14 cellular contexts compared by ENCODE assay signal in genomic region chr12:115597157-115597712, GRCh38.
DNase-seq lines count a peak whose midpoint lies in the region; ATAC-seq and TF ChIP-seq lines count a peak whose summit lies in the region.
"Had no signal": no experiment of that assay in that cellular context is flagged by ENCODE, and none has a peak within 500 bp of the region (broad histone marks: within the 10 kb centered on the region; RNA-seq: fewer than 3 reads in every experiment).

No MANE protein-coding gene starts in this region.

- H3K27ac ChIP-seq in breast epithelium (no peak overlapping the region), epithelial cell of prostate (no peak overlapping the region)
- H3K27ac ChIP-seq: BLaER1 treated with 17β-estradiol and CSF1 and Interleukin-3, amounts not matched to agents 10 nM and 100 nM had no signal

- TF ChIP-seq POLR2A in breast epithelium (IDR thresholded peaks at IDR 0.05) (no peak), NB4 (IDR thresholded peaks at IDR 0.05; ENCODE audit: extremely low read depth, insufficient read length) (no peak)

- intact Hi-C loops in MCF 10A (cut with micrococcal nuclease) = no loop called here
- intact Hi-C loops in breast epithelium (cut with DNase I; ENCODE audit: low total_unique reads) = no loop called here

- POLR2A ChIA-PET in MCF 10A (lab: Yijun Ruan, JAX) = no interaction called here

- no peak for TF ChIP-seq CTCF in MCF 10A (IDR thresholded peaks at IDR 0.05; ENCODE audit: unreplicated experiment)
- no peak for TF ChIP-seq CTCF in breast epithelium (IDR thresholded peaks at IDR 0.05)
- TF ChIP-seq CTCF in NB4 (IDR thresholded peaks at IDR 0.05; ENCODE audit: low read depth, low read length) = no peak

- H3K4me1 ChIP-seq in breast epithelium = peaks cover 0 to 2% of the 10 kb centered on the region in 2 donors

- no peak overlapping the region for H3K27ac Mint-ChIP-seq in MCF 10A (ENCODE audit: low read depth, unreplicated experiment)
- no peak overlapping the region for H3K27ac Mint-ChIP-seq in effector memory CD8-positive, alpha-beta T cell
- H3K27ac Mint-ChIP-seq: brain; stimulated activated naive CD8-positive, alpha-beta T cell treated with anti-CD3 and anti-CD28 coated beads, Interleukin-15, Interleukin-2, amounts not matched to agents 100 ng/mL and 50 ng/mL, for 24 hours; T-helper 2 cell treated with Interferon-gamma antibody and Interleukin-4, amounts not matched to agents 5 μg/mL and 100 μg/mL, for 36 hours had no signal

- H3K36me3 Mint-ChIP-seq in MCF 10A (ENCODE audit: insufficient read depth, unreplicated experiment) = no peaks in the 10 kb centered on the region
- H3K36me3 Mint-ChIP-seq in effector memory CD8-positive, alpha-beta T cell (ENCODE audit: insufficient read depth) = no peaks in the 10 kb centered on the region
- H3K36me3 Mint-ChIP-seq: brain had no signal

- H3K4me3 Mint-ChIP-seq in MCF 10A (ENCODE audit: unreplicated experiment) = no peak overlapping the region
- no peak overlapping the region for H3K4me3 Mint-ChIP-seq in effector memory CD8-positive, alpha-beta T cell
- H3K4me3 Mint-ChIP-seq: brain; stimulated activated naive CD8-positive, alpha-beta T cell treated with anti-CD3 and anti-CD28 coated beads, Interleukin-15, Interleukin-2, amounts not matched to agents 100 ng/mL and 50 ng/mL, for 24 hours; T-helper 2 cell treated with Interferon-gamma antibody and Interleukin-4, amounts not matched to agents 5 μg/mL and 100 μg/mL, for 36 hours had no signal

- no peaks in the 10 kb centered on the region for H3K36me3 ChIP-seq in breast epithelium
- H3K36me3 ChIP-seq: BLaER1 treated with 17β-estradiol and CSF1 and Interleukin-3, amounts not matched to agents 10 nM and 100 nM had no signal

- DNase-seq in MCF 10A (ENCODE audit: unreplicated experiment) (peak; percentile 83), breast epithelium (ENCODE audit: low spot score in 2 of 2) (no peak), NB4 (ENCODE audit: low read depth) (peak; percentile 66), epithelial cell of prostate (ENCODE audit: low read depth, low spot score) (peak; percentile 57), NCI-H510A treated with DMSO at 0.1 percent for 48 hours (lab: John Stamatoyannopoulos, UW) (no peak), UCSD-AML1 (lab: John Stamatoyannopoulos, UW; ENCODE audit: unreplicated experiment) (no peak)
- DNase-seq in effector memory CD8-positive, alpha-beta T cell = no peak
- DNase-seq: activated CD8-positive, alpha-beta memory T cell treated with anti-CD3 and anti-CD28 coated beads, Interleukin-2, amount 50 U/mL, for 48 hours; erythroblast had no signal

- no peaks in the 10 kb centered on the region for H3K4me1 Mint-ChIP-seq in MCF 10A (ENCODE audit: insufficient read depth, unreplicated experiment)
- H3K4me1 Mint-ChIP-seq in effector memory CD8-positive, alpha-beta T cell (ENCODE audit: low read depth in 2 of 2) = no peaks in the 10 kb centered on the region

- H3K9me3 Mint-ChIP-seq in MCF 10A (ENCODE audit: unreplicated experiment) = peaks cover 6% of the 10 kb centered on the region
- H3K9me3 Mint-ChIP-seq in effector memory CD8-positive, alpha-beta T cell = peaks cover 10 to 15% of the 10 kb centered on the region in 2 donors

- no peaks in the 10 kb centered on the region for H3K9me3 ChIP-seq in breast epithelium
- H3K9me3 ChIP-seq: BLaER1 treated with 17β-estradiol and CSF1 and Interleukin-3, amounts not matched to agents 10 nM and 100 nM had no signal

- H3K4me3 ChIP-seq in breast epithelium = no peak overlapping the region
- H3K4me3 ChIP-seq in NB4 (ENCODE audit: low read depth, low read length) = no peak overlapping the region
- H3K4me3 ChIP-seq: BLaER1 treated with 17β-estradiol and CSF1 and Interleukin-3, amounts not matched to agents 10 nM and 100 nM had no signal

- H3K27me3 ChIP-seq in breast epithelium = no peaks in the 10 kb centered on the region
- H3K27me3 ChIP-seq: BLaER1 treated with 17β-estradiol and CSF1 and Interleukin-3, amounts not matched to agents 10 nM and 100 nM had no signal

- peaks cover 10% of the 10 kb centered on the region for H3K27me3 Mint-ChIP-seq in MCF 10A (ENCODE audit: insufficient read depth, unreplicated experiment)
- no peaks in the 10 kb centered on the region for H3K27me3 Mint-ChIP-seq in effector memory CD8-positive, alpha-beta T cell

- CTCF ChIA-PET in MCF 10A (lab: Yijun Ruan, JAX) = interaction anchor here (0.5 to 0.6 kb wide), 2 partner anchors 56 to 1589 kb away, joined by 3 to 4 read pairs; no protein-coding TSS in a partner anchor

- no peak for ATAC-seq in HG03354 (IDR thresholded peaks at IDR 0.05; ENCODE audit: poor library complexity, severe bottlenecking, unreplicated experiment)
- ATAC-seq in effector memory CD8-positive, alpha-beta T cell (replicated peaks) = no peak

- BruUV-seq in MCF 10A (replicated peaks; lab: Mats Ljungman, UMichigan) = no TSS peak

Comparison
In these comparisons a context has a peak if more than half of its experiments do, and no peak if none do; other contexts are left out.
1. DNase-seq: peak in MCF 10A (single experiment), NB4 (single experiment) and epithelial cell of prostate (single experiment); none in breast epithelium (0 of 2), NCI-H510A treated with DMSO at 0.1 percent for 48 hours (single experiment), UCSD-AML1 (single experiment) and effector memory CD8-positive, alpha-beta T cell (0 of 3).